In genomic region chr1:219189021-219189824, GRCh38 we compare ENCODE assay signal across 8 cellular contexts. TPM values are rescaled to one million over a fixed set of nuclear protein-coding genes. Genes with fewer than 3 reads are reported as not detected.
DNase-seq lines count a peak whose midpoint lies in the region; ATAC-seq, FAIRE-seq and TF ChIP-seq lines count a peak whose summit lies in the region.

No MANE protein-coding gene starts in this region.

- peak overlapping the region; percentile 28 for H3K27ac ChIP-seq in caudate nucleus (ENCODE audit: low read depth, low read length)
- peak overlapping the region; percentile 43 for H3K27ac ChIP-seq in psoas muscle

- intact Hi-C loops in Calu3 (cut with micrococcal nuclease; ENCODE audit: unreplicated experiment) (loop anchor here (5.0 to 10.0 kb wide), 2 partner anchors 314 to 852 kb away; no protein-coding TSS in a partner anchor), psoas muscle (cut with DNase I) (no loop called here)

- peak; percentile 58 for ATAC-seq in GM19468 (IDR thresholded peaks at IDR 0.05; ENCODE audit: extremely low read depth, unreplicated experiment)
- ATAC-seq in HG03460 (IDR thresholded peaks at IDR 0.05; ENCODE audit: unreplicated experiment) = peak; percentile 65
- ATAC-seq in psoas muscle = no peak

- H3K9me3 Mint-ChIP-seq in Calu3 (ENCODE audit: low read depth, unreplicated experiment) = peaks cover 3% of the 10 kb centered on the region

- peaks cover 0 to 8% of the 10 kb centered on the region in 2 donors for H3K36me3 ChIP-seq in psoas muscle (ENCODE audit: insufficient read depth in 1 of 2, low read depth in 1 of 2)

- H3K27ac Mint-ChIP-seq in Calu3 (ENCODE audit: unreplicated experiment) = peak overlapping the region; percentile 57

- H3K4me1 ChIP-seq in psoas muscle = peaks cover 30% of the 10 kb centered on the region

- TF ChIP-seq CTCF in Calu3 (IDR thresholded peaks at IDR 0.05; ENCODE audit: unreplicated experiment) = no peak
- TF ChIP-seq CTCF in psoas muscle (IDR thresholded peaks at IDR 0.05) = no peak

- DNase-seq in Calu3 (no peak), caudate nucleus (lab: John Stamatoyannopoulos, UW) (no peak), psoas muscle (no peak), NCI-H1105 treated with DMSO at 0.1 percent for 48 hours (lab: John Stamatoyannopoulos, UW) (no peak), NCI-H187 (lab: John Stamatoyannopoulos, UW) (no peak), urothelium cell line (ENCODE audit: low spot score) (no peak)

- CTCF ChIA-PET in Calu3 (lab: Charles Lee) = interaction anchor here (0.5 to 2.4 kb wide), 6 partner anchors 11 to 844 kb away, joined by 3 to 7 read pairs (median 3); partner anchors contain the start of gene TGFB2

- H3K9me3 ChIP-seq in psoas muscle = no peaks in the 10 kb centered on the region

- BruUV-seq in Calu3 (replicated peaks; lab: Mats Ljungman, UMichigan) = no TSS peak

- FAIRE-seq in urothelium cell line (lab: Jason Lieb, UNC) = no peak

- no peak overlapping the region for H3K4me3 ChIP-seq in psoas muscle

- H3K36me3 Mint-ChIP-seq in Calu3 (ENCODE audit: insufficient read depth, unreplicated experiment) = peaks cover 9% of the 10 kb centered on the region

- no peaks in the 10 kb centered on the region for H3K27me3 Mint-ChIP-seq in Calu3 (ENCODE audit: unreplicated experiment)

- peaks cover 51% of the 10 kb centered on the region for H3K4me1 Mint-ChIP-seq in Calu3 (ENCODE audit: low read depth, unreplicated experiment)

- H3K27me3 ChIP-seq in psoas muscle (ENCODE audit: insufficient read depth in 3 of 3, low read length in 2 of 3) = no peaks in the 10 kb centered on the region

- H3K4me3 Mint-ChIP-seq in Calu3 (ENCODE audit: low read depth, unreplicated experiment) = peak overlapping the region; percentile 56

RNA-seq across cellular contexts. Expression of gene LYPLAL1, which starts 15.5 kb away (rescaled TPM):
- total RNA-seq in Calu3 (2022) = 50.0 and 57.6 TPM in 2 replicates
- total RNA-seq in psoas muscle = 10 to 100 TPM; 29.3 to 44.6 (median 36.9) TPM
- polyA plus RNA-seq in psoas muscle = 10 to 100 TPM in 2 of 3 donors, 1 to 10 TPM in 1; 4.6 to 13.1 (median 11.3) TPM

Comparison
In these comparisons a context has a peak if more than half of its experiments do, and no peak if none do; other contexts are left out.
1. ATAC-seq: peak in GM19468 (single experiment) and HG03460 (single experiment); none in psoas muscle (0 of 4).